ENCODE assay signal across 1 cellular context in genomic region chr7:105760549-105761447, GRCh38.
TF ChIP-seq lines count a peak whose summit lies in the region.

No MANE protein-coding gene starts in this region.

TF ChIP-seq in WTC11, 78 proteins besides CTCF, POLR2A, EP300 and RAD21 (continued from another document):
- TF ChIP-seq, protein P1, sequence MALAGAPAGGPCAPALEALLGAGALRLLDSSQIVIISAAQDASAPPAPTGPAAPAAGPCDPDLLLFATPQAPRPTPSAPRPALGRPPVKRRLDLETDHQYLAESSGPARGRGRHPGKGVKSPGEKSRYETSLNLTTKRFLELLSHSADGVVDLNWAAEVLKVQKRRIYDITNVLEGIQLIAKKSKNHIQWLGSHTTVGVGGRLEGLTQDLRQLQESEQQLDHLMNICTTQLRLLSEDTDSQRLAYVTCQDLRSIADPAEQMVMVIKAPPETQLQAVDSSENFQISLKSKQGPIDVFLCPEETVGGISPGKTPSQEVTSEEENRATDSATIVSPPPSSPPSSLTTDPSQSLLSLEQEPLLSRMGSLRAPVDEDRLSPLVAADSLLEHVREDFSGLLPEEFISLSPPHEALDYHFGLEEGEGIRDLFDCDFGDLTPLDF (CRISPR knock-in tag; IDR thresholded peaks at IDR 0.05), result no peak
- no peak for TF ChIP-seq ZNF263 (CRISPR knock-in tag; IDR thresholded peaks at IDR 0.05; ENCODE audit: low read depth)
- TF ChIP-seq, protein P2, sequence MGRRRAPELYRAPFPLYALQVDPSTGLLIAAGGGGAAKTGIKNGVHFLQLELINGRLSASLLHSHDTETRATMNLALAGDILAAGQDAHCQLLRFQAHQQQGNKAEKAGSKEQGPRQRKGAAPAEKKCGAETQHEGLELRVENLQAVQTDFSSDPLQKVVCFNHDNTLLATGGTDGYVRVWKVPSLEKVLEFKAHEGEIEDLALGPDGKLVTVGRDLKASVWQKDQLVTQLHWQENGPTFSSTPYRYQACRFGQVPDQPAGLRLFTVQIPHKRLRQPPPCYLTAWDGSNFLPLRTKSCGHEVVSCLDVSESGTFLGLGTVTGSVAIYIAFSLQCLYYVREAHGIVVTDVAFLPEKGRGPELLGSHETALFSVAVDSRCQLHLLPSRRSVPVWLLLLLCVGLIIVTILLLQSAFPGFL (CRISPR knock-in tag; IDR thresholded peaks at IDR 0.05; ENCODE audit: borderline replicate concordance), result no peak
- no peak for TF ChIP-seq ZNF138 (CRISPR knock-in tag; conservative IDR thresholded peaks at IDR 0.05)
- TF ChIP-seq ZNF416 (CRISPR knock-in tag; IDR thresholded peaks at IDR 0.05), result no peak
- TF ChIP-seq CBFB (CRISPR knock-in tag; IDR thresholded peaks at IDR 0.05; ENCODE audit: low read depth), result no peak
- no peak for TF ChIP-seq ERG (CRISPR knock-in tag; IDR thresholded peaks at IDR 0.05)
- TF ChIP-seq GABPB1 (CRISPR knock-in tag; IDR thresholded peaks at IDR 0.05), result no peak
